1 cellular context compared by ENCODE assay signal in genomic region chr17:57838453-57838852, GRCh38.
A peak's percentile ranks its signal among the peaks of the same experiment; 100 is the strongest.
TF ChIP-seq lines count a peak whose summit lies in the region.

No MANE protein-coding gene starts in this region.

TF ChIP-seq in HepG2, 621 proteins besides CTCF, POLR2A, EP300 and RAD21 (continued from another document and continues in another):
- TF ChIP-seq, protein P1, sequence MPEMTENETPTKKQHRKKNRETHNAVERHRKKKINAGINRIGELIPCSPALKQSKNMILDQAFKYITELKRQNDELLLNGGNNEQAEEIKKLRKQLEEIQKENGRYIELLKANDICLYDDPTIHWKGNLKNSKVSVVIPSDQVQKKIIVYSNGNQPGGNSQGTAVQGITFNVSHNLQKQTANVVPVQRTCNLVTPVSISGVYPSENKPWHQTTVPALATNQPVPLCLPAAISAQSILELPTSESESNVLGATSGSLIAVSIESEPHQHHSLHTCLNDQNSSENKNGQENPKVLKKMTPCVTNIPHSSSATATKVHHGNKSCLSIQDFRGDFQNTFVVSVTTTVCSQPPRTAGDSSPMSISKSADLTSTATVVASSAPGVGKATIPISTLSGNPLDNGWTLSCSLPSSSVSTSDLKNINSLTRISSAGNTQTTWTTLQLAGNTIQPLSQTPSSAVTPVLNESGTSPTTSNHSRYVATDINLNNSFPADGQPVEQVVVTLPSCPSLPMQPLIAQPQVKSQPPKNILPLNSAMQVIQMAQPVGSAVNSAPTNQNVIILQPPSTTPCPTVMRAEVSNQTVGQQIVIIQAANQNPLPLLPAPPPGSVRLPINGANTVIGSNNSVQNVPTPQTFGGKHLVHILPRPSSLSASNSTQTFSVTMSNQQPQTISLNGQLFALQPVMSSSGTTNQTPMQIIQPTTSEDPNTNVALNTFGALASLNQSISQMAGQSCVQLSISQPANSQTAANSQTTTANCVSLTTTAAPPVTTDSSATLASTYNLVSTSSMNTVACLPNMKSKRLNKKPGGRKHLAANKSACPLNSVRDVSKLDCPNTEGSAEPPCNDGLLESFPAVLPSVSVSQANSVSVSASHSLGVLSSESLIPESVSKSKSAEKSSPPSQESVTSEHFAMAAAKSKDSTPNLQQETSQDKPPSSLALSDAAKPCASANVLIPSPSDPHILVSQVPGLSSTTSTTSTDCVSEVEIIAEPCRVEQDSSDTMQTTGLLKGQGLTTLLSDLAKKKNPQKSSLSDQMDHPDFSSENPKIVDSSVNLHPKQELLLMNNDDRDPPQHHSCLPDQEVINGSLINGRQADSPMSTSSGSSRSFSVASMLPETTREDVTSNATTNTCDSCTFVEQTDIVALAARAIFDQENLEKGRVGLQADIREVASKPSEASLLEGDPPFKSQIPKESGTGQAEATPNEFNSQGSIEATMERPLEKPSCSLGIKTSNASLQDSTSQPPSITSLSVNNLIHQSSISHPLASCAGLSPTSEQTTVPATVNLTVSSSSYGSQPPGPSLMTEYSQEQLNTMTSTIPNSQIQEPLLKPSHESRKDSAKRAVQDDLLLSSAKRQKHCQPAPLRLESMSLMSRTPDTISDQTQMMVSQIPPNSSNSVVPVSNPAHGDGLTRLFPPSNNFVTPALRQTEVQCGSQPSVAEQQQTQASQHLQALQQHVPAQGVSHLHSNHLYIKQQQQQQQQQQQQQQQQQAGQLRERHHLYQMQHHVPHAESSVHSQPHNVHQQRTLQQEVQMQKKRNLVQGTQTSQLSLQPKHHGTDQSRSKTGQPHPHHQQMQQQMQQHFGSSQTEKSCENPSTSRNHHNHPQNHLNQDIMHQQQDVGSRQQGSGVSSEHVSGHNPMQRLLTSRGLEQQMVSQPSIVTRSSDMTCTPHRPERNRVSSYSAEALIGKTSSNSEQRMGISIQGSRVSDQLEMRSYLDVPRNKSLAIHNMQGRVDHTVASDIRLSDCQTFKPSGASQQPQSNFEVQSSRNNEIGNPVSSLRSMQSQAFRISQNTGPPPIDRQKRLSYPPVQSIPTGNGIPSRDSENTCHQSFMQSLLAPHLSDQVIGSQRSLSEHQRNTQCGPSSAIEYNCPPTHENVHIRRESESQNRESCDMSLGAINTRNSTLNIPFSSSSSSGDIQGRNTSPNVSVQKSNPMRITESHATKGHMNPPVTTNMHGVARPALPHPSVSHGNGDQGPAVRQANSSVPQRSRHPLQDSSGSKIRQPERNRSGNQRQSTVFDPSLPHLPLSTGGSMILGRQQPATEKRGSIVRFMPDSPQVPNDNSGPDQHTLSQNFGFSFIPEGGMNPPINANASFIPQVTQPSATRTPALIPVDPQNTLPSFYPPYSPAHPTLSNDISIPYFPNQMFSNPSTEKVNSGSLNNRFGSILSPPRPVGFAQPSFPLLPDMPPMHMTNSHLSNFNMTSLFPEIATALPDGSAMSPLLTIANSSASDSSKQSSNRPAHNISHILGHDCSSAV (CRISPR knock-in tag; IDR thresholded peaks at IDR 0.05; ENCODE audit: borderline replicate concordance), result no peak
- TF ChIP-seq, protein P2, sequence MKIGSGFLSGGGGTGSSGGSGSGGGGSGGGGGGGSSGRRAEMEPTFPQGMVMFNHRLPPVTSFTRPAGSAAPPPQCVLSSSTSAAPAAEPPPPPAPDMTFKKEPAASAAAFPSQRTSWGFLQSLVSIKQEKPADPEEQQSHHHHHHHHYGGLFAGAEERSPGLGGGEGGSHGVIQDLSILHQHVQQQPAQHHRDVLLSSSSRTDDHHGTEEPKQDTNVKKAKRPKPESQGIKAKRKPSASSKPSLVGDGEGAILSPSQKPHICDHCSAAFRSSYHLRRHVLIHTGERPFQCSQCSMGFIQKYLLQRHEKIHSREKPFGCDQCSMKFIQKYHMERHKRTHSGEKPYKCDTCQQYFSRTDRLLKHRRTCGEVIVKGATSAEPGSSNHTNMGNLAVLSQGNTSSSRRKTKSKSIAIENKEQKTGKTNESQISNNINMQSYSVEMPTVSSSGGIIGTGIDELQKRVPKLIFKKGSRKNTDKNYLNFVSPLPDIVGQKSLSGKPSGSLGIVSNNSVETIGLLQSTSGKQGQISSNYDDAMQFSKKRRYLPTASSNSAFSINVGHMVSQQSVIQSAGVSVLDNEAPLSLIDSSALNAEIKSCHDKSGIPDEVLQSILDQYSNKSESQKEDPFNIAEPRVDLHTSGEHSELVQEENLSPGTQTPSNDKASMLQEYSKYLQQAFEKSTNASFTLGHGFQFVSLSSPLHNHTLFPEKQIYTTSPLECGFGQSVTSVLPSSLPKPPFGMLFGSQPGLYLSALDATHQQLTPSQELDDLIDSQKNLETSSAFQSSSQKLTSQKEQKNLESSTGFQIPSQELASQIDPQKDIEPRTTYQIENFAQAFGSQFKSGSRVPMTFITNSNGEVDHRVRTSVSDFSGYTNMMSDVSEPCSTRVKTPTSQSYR (CRISPR knock-in tag; IDR thresholded peaks at IDR 0.05; ENCODE audit: borderline replicate concordance), result peak; percentile 40; the same call in 1 of the 2 replicates
- TF ChIP-seq ZFP62 (CRISPR knock-in tag; IDR thresholded peaks at IDR 0.05), result no peak
- 0 out of 2 replicates have a peak, but pooled peaks have one; percentile 37 for TF ChIP-seq ZNF605 (CRISPR knock-in tag; IDR thresholded peaks at IDR 0.05)
- TF ChIP-seq, protein P3, sequence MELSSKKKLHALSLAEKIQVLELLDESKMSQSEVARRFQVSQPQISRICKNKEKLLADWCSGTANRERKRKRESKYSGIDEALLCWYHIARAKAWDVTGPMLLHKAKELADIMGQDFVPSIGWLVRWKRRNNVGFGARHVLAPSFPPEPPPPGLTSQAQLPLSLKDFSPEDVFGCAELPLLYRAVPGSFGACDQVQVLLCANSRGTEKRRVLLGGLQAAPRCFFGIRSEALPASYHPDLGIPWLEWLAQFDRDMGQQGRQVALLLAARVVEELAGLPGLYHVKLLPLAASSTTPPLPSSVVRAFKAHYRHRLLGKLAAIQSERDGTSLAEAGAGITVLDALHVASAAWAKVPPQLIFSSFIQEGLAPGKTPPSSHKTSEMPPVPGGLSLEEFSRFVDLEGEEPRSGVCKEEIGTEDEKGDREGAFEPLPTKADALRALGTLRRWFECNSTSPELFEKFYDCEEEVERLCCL (CRISPR knock-in tag; IDR thresholded peaks at IDR 0.05; ENCODE audit: borderline replicate concordance), result no peak
- TF ChIP-seq ZC3H4 (CRISPR knock-in tag; IDR thresholded peaks at IDR 0.05; ENCODE audit: borderline replicate concordance), result no peak
- no peak for TF ChIP-seq TMF1 (CRISPR knock-in tag; IDR thresholded peaks at IDR 0.05; ENCODE audit: low read depth)
- TF ChIP-seq, protein P4, sequence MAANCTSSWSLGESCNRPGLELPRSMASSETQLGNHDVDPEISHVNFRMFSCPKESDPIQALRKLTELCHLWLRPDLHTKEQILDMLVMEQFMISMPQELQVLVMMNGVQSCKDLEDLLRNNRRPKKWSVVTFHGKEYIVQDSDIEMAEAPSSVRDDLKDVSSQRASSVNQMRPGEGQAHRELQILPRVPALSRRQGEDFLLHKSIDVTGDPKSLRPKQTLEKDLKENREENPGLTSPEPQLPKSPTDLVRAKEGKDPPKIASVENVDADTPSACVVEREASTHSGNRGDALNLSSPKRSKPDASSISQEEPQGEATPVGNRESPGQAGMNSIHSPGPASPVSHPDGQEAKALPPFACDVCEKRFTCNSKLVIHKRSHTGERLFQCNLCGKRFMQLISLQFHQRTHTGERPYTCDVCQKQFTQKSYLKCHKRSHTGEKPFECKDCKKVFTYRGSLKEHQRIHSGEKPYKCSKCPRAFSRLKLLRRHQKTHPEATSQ (CRISPR knock-in tag; IDR thresholded peaks at IDR 0.05; ENCODE audit: borderline replicate concordance), result peak; percentile 57; the same call in 1 of the 2 replicates
- peak; percentile 95 for TF ChIP-seq ZEB1 (IDR thresholded peaks at IDR 0.05; ENCODE audit: insufficient replicate concordance, low read depth)
- TF ChIP-seq ZFX (CRISPR knock-in tag; IDR thresholded peaks at IDR 0.05; ENCODE audit: low read depth), result peak; percentile 42; the same call in 1 of the 2 replicates
- TF ChIP-seq ZNF891 (CRISPR knock-in tag; IDR thresholded peaks at IDR 0.05), result no peak
- no peak for TF ChIP-seq ZBTB4 (CRISPR knock-in tag; IDR thresholded peaks at IDR 0.05; ENCODE audit: borderline replicate concordance)
- TF ChIP-seq ZNF770 (CRISPR knock-in tag; IDR thresholded peaks at IDR 0.05), result peak; percentile 39; the same call in 1 of the 2 replicates
- TF ChIP-seq NONO (IDR thresholded peaks at IDR 0.05), result no peak
- TF ChIP-seq NONO (CRISPR knock-in tag; conservative IDR thresholded peaks at IDR 0.05), result peak; percentile 71
- TF ChIP-seq ZFAT (CRISPR knock-in tag; conservative IDR thresholded peaks at IDR 0.05), result no peak
- peak; percentile 92; the same call in 1 of the 2 replicates for TF ChIP-seq SMYD3 (CRISPR knock-in tag; IDR thresholded peaks at IDR 0.05)
- TF ChIP-seq, protein P5, sequence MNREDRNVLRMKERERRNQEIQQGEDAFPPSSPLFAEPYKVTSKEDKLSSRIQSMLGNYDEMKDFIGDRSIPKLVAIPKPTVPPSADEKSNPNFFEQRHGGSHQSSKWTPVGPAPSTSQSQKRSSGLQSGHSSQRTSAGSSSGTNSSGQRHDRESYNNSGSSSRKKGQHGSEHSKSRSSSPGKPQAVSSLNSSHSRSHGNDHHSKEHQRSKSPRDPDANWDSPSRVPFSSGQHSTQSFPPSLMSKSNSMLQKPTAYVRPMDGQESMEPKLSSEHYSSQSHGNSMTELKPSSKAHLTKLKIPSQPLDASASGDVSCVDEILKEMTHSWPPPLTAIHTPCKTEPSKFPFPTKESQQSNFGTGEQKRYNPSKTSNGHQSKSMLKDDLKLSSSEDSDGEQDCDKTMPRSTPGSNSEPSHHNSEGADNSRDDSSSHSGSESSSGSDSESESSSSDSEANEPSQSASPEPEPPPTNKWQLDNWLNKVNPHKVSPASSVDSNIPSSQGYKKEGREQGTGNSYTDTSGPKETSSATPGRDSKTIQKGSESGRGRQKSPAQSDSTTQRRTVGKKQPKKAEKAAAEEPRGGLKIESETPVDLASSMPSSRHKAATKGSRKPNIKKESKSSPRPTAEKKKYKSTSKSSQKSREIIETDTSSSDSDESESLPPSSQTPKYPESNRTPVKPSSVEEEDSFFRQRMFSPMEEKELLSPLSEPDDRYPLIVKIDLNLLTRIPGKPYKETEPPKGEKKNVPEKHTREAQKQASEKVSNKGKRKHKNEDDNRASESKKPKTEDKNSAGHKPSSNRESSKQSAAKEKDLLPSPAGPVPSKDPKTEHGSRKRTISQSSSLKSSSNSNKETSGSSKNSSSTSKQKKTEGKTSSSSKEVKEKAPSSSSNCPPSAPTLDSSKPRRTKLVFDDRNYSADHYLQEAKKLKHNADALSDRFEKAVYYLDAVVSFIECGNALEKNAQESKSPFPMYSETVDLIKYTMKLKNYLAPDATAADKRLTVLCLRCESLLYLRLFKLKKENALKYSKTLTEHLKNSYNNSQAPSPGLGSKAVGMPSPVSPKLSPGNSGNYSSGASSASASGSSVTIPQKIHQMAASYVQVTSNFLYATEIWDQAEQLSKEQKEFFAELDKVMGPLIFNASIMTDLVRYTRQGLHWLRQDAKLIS (CRISPR knock-in tag; IDR thresholded peaks at IDR 0.05), result no peak
- TF ChIP-seq PHB2 (IDR thresholded peaks at IDR 0.05; ENCODE audit: partially characterized antibody), result no peak
- TF ChIP-seq GATAD1 (CRISPR knock-in tag; IDR thresholded peaks at IDR 0.05), result peak; percentile 65; the same call in 1 of the 2 replicates
- peak; percentile 52 for TF ChIP-seq SKI (IDR thresholded peaks at IDR 0.05; ENCODE audit: partially characterized antibody)
- no peak for TF ChIP-seq ZNF878 (CRISPR knock-in tag; IDR thresholded peaks at IDR 0.05)
- peak; percentile 81; the same call in 1 of the 2 replicates for TF ChIP-seq MYC (CRISPR knock-in tag; IDR thresholded peaks at IDR 0.05; ENCODE audit: borderline replicate concordance)
